In genomic region chr9:135906291-135907005, GRCh38 we compare ENCODE assay signal across 8 cellular contexts. TPM values are rescaled to one million over a fixed set of nuclear protein-coding genes. Genes with fewer than 3 reads are reported as not detected.
DNase-seq lines count a peak whose midpoint lies in the region; ATAC-seq, FAIRE-seq and TF ChIP-seq lines count a peak whose summit lies in the region.

No MANE protein-coding gene starts in this region.

- ATAC-seq in HG03095 (IDR thresholded peaks at IDR 0.05; ENCODE audit: unreplicated experiment): peak; percentile 16

- no TSS peak for BruUV-seq in endothelial cell of umbilical vein (replicated peaks; lab: Mats Ljungman, UMichigan)

- H3K4me1 Mint-ChIP-seq in nephron progenitor cell: peaks cover 52% of the 10 kb centered on the region

- peak overlapping the region; percentile 74 for H3K4me3 ChIP-seq in GM12864 (ENCODE audit: low read depth, low read length)
- peak overlapping the region; percentile 66 to 71 for H3K4me3 ChIP-seq in SK-N-SH (ENCODE audit: low read depth in 2 of 2, low read length in 1 of 2)
- H3K4me3 ChIP-seq in endothelial cell of umbilical vein (replicated peaks in 1 of 3; ENCODE audit: insufficient read depth in 1 of 3, low read depth in 1 of 3, low read length in 3 of 3): peak overlapping the region; percentile 42 to 84 (median 73)

- TF ChIP-seq RAD21 in SK-N-SH (IDR thresholded peaks at IDR 0.05; ENCODE audit: low read length): no peak

- H3K36me3 Mint-ChIP-seq in nephron progenitor cell (ENCODE audit: low read depth): peaks cover 78% of the 10 kb centered on the region

- H3K27me3 ChIP-seq in SK-N-SH (ENCODE audit: insufficient read depth): no peaks in the 10 kb centered on the region
- no peaks in the 10 kb centered on the region for H3K27me3 ChIP-seq in endothelial cell of umbilical vein (ENCODE audit: control insufficient read depth in 2 of 2, insufficient read depth in 2 of 2, low read length in 2 of 2)

- CTCF ChIA-PET in SK-N-SH (lab: Yijun Ruan, JAX): interaction anchor here (1.2 to 2.2 kb wide), 3 partner anchors 9 to 216 kb away, joined by 3 to 6 read pairs (median 5); no protein-coding TSS in a partner anchor
- CTCF ChIA-PET in endothelial cell of umbilical vein (lab: Charles Lee): interaction anchor here (1.7 kb wide), 1 partner anchor 42 kb away, joined by 8 read pairs; no protein-coding TSS in a partner anchor

- TF ChIP-seq CTCF in 22Rv1 (IDR thresholded peaks at IDR 0.05) (no peak), GM12864 (IDR thresholded peaks at IDR 0.05; ENCODE audit: low read depth, low read length, missing control alignments) (no peak), SK-N-SH (IDR thresholded peaks at IDR 0.05) (no peak), endothelial cell of umbilical vein (IDR thresholded peaks at IDR 0.05; ENCODE audit: extremely low read depth in 1 of 2, insufficient read depth in 1 of 2, low read depth in 1 of 2, low read length in 2 of 2) (no peak), nephron progenitor cell (IDR thresholded peaks at IDR 0.05) (no peak)

- POLR2A ChIA-PET in SK-N-SH (lab: Yijun Ruan, JAX) (no interaction called here), endothelial cell of umbilical vein (lab: Charles Lee) (no interaction called here)

- no peaks in the 10 kb centered on the region for H3K9me3 ChIP-seq in SK-N-SH
- H3K9me3 ChIP-seq in endothelial cell of umbilical vein (replicated peaks; ENCODE audit: control insufficient read depth, insufficient read depth, low read length): no peaks in the 10 kb centered on the region

- H3K9me1 ChIP-seq in endothelial cell of umbilical vein (replicated peaks; ENCODE audit: control insufficient read depth, extremely low read depth, insufficient read depth, low read length): no peaks in the 10 kb centered on the region

- DNase-seq in GM12864 (ENCODE audit: low read depth) (no peak), SK-N-SH (peak; percentile 67), endothelial cell of umbilical vein (ENCODE audit: low read depth, low spot score) (peak; percentile 65), nephron progenitor cell (no peak), KG1 (lab: John Stamatoyannopoulos, UW) (no peak), NCI-H524 treated with DMSO at 0.1 percent for 48 hours (lab: John Stamatoyannopoulos, UW) (no peak)

- intact Hi-C loops in endothelial cell of umbilical vein (cut with micrococcal nuclease): loop anchor here (1.0 to 2.0 kb wide), 3 partner anchors 54 to 212 kb away; partner anchors contain the start of genes TMEM250 and UBAC1

- WGBS in SK-N-SH (ENCODE audit: low lambda C conversion rate): 2% methylated on average over 16 of the region's 70 CpGs

- H3K9ac ChIP-seq in SK-N-SH (peak overlapping the region; percentile 42; the same call in 1 of the 2 replicates), endothelial cell of umbilical vein (replicated peaks; ENCODE audit: extremely low read depth, insufficient read depth, low read length) (peak overlapping the region; percentile 49)

- TF ChIP-seq POLR2A in endothelial cell of umbilical vein (IDR thresholded peaks at IDR 0.05; ENCODE audit: low read depth, low read length): no peak

- peaks cover 7% of the 10 kb centered on the region for H3F3A ChIP-seq in SK-N-SH (replicated peaks; ENCODE audit: insufficient read depth)

- H3K27me3 Mint-ChIP-seq in nephron progenitor cell (ENCODE audit: low read depth, poor library complexity): peaks cover 6% of the 10 kb centered on the region

- H4K20me1 ChIP-seq in SK-N-SH (ENCODE audit: insufficient read depth) (peaks cover 48% of the 10 kb centered on the region), endothelial cell of umbilical vein (replicated peaks; ENCODE audit: control insufficient read depth, extremely low read depth, insufficient read depth, low read length) (no peaks in the 10 kb centered on the region)

- H3K79me2 ChIP-seq in SK-N-SH (ENCODE audit: insufficient read depth) (peaks cover 90% of the 10 kb centered on the region), endothelial cell of umbilical vein (ENCODE audit: control insufficient read depth, insufficient read depth, low read length) (peaks cover 81% of the 10 kb centered on the region)

- dilution Hi-C loops in endothelial cell of umbilical vein (cut with MboI; ENCODE audit: extremely low pct_ligation_motif_present, low sequenced_read_pairs): no loop called here

- TF ChIP-seq EP300 in SK-N-SH (IDR thresholded peaks at IDR 0.05; ENCODE audit: borderline replicate concordance in 1 of 2, low read depth in 1 of 2, low read length in 1 of 2): no peak

- no peaks in the 10 kb centered on the region for H3K9me2 ChIP-seq in SK-N-SH

- H3K4me3 Mint-ChIP-seq in nephron progenitor cell: peak overlapping the region; percentile 90

- H3K4me1 ChIP-seq in SK-N-SH (ENCODE audit: control insufficient read depth in 1 of 2, insufficient read depth in 2 of 2, low read depth in 1 of 2, low read length in 1 of 2): peaks cover 20% of the 10 kb centered on the region in 2 experiments; a peak in 3 of 4 replicates
- peaks cover 36% of the 10 kb centered on the region for H3K4me1 ChIP-seq in endothelial cell of umbilical vein (ENCODE audit: control insufficient read depth, extremely low read depth, insufficient read depth, low read length)

- FAIRE-seq in endothelial cell of umbilical vein (lab: Jason Lieb, UNC): peak; percentile 59

- H3K4me2 ChIP-seq in SK-N-SH (peak overlapping the region; percentile 76), endothelial cell of umbilical vein (ENCODE audit: insufficient read depth, low read length) (peak overlapping the region; percentile 99)

- H3K36me3 ChIP-seq in SK-N-SH (replicated peaks in 1 of 2; ENCODE audit: control insufficient read depth in 1 of 2, insufficient read depth in 2 of 2, low read length in 1 of 2) (peaks cover 12 to 19% of the 10 kb centered on the region in 2 experiments), endothelial cell of umbilical vein (ENCODE audit: control insufficient read depth in 2 of 2, extremely low read depth in 1 of 2, insufficient read depth in 2 of 2, low read length in 2 of 2) (peaks cover 0 to 3% of the 10 kb centered on the region in 2 experiments)

- H3K27ac ChIP-seq in 22Rv1 (peak overlapping the region; percentile 77), SK-N-SH (ENCODE audit: low read depth in 2 of 2, low read length in 1 of 2) (peak overlapping the region; percentile 34 to 73; a peak in 3 of 4 replicates), endothelial cell of umbilical vein (ENCODE audit: insufficient read depth, low read depth, low read length) (peak overlapping the region; percentile 45)

- H3K27ac Mint-ChIP-seq in nephron progenitor cell: peak overlapping the region; percentile 81

- H2AFZ ChIP-seq in SK-N-SH (ENCODE audit: low read depth) (no peak overlapping the region), endothelial cell of umbilical vein (ENCODE audit: low read depth, low read length) (no peak overlapping the region)

- peaks cover 63% of the 10 kb centered on the region for H3K9me3 Mint-ChIP-seq in nephron progenitor cell

TF ChIP-seq in SK-N-SH, 30 proteins besides CTCF, POLR2A, EP300 and RAD21 (continues in another document):
- TF ChIP-seq TAF1 (IDR thresholded peaks at IDR 0.05; ENCODE audit: borderline replicate concordance, low read depth, low read length): no peak
- TF ChIP-seq EZH2phosphoT487 (IDR thresholded peaks at IDR 0.05; ENCODE audit: borderline replicate concordance, low read depth): no peak
- no peak for TF ChIP-seq GABPA (IDR thresholded peaks at IDR 0.05; ENCODE audit: low read depth)
- TF ChIP-seq SIN3A (IDR thresholded peaks at IDR 0.05; ENCODE audit: borderline replicate concordance, low read depth, low read length): 0 out of 2 replicates have a peak, but pooled peaks have one; percentile 20
- no peak for TF ChIP-seq FOXJ3 (CRISPR knock-in tag; IDR thresholded peaks at IDR 0.05)
- TF ChIP-seq FOXM1 (IDR thresholded peaks at IDR 0.05; ENCODE audit: low read depth): no peak
- TF ChIP-seq MEF2A (IDR thresholded peaks at IDR 0.05; ENCODE audit: borderline replicate concordance, low read depth): no peak

TF ChIP-seq in endothelial cell of umbilical vein, 7 proteins besides CTCF, POLR2A, EP300 and RAD21 (continues in another document):
- TF ChIP-seq FOS (IDR thresholded peaks at IDR 0.05; ENCODE audit: borderline replicate concordance, insufficient read depth, low read length) (no peak), JUN (IDR thresholded peaks at IDR 0.05; ENCODE audit: borderline replicate concordance, insufficient read depth, insufficient read length, low read depth) (no peak), MYC (IDR thresholded peaks at IDR 0.05; ENCODE audit: low read depth, low read length) (no peak), MAX (IDR thresholded peaks at IDR 0.05; ENCODE audit: insufficient read depth, insufficient read length) (no peak), GATA2 (IDR thresholded peaks at IDR 0.05; ENCODE audit: insufficient read depth, insufficient read length, low read depth, low read length) (no peak)

RNA-seq across cellular contexts. Expression of gene CAMSAP1, which starts 0.9 kb away (rescaled TPM):
- polyA plus RNA-seq in SK-N-SH (2012; rRNA removed) (6.2 and 8.9 TPM in 2 replicates), endothelial cell of umbilical vein (8.1 and 8.2 TPM in 2 replicates)
- 6.8 and 7.3 TPM in 2 replicates for polyA plus RNA-seq in SK-N-SH (2012; cell fraction: cytosol; rRNA removed)
- 9.8 and 10.4 TPM in 2 replicates for polyA plus RNA-seq in SK-N-SH (2012; cell fraction: nucleus; rRNA removed)
- 25.5 and 30.6 TPM in 2 replicates for total RNA-seq in endothelial cell of umbilical vein
- polyA plus RNA-seq in endothelial cell of umbilical vein (2011; cell fraction: cytosol; rRNA removed): 9.7 and 9.9 TPM in 2 replicates
- polyA plus RNA-seq in endothelial cell of umbilical vein (2011; cell fraction: nucleus; rRNA removed): 16.6 and 16.8 TPM in 2 replicates
- 16.2 and 17.5 TPM in 2 replicates for polyA plus RNA-seq in endothelial cell of umbilical vein (2012)
- 15.5 and 17.0 TPM in 2 replicates for polyA minus RNA-seq in endothelial cell of umbilical vein
- polyA minus RNA-seq in endothelial cell of umbilical vein (2011; cell fraction: cytosol; rRNA and poly(A)+ RNA removed): 72.9 TPM
- polyA minus RNA-seq in endothelial cell of umbilical vein (2011; cell fraction: nucleus; rRNA and poly(A)+ RNA removed): 13.3 and 15.1 TPM in 2 replicates

RNA-seq across cellular contexts. Expression of gene UBAC1, which starts 54.7 kb away (rescaled TPM):
- polyA plus RNA-seq in SK-N-SH (2012; rRNA removed): 67.7 and 69.3 TPM in 2 replicates
- polyA plus RNA-seq in SK-N-SH (2012; cell fraction: cytosol; rRNA removed): 54.5 and 61.1 TPM in 2 replicates
- 115 and 123 TPM in 2 replicates for polyA plus RNA-seq in SK-N-SH (2012; cell fraction: nucleus; rRNA removed)
- 36.5 and 39.5 TPM in 2 replicates for total RNA-seq in endothelial cell of umbilical vein
- 56.6 and 56.7 TPM in 2 replicates for polyA plus RNA-seq in endothelial cell of umbilical vein
- polyA plus RNA-seq in endothelial cell of umbilical vein (2011; cell fraction: cytosol; rRNA removed): 47.6 and 49.4 TPM in 2 replicates
- polyA plus RNA-seq in endothelial cell of umbilical vein (2011; cell fraction: nucleus; rRNA removed): 73.5 and 74.6 TPM in 2 replicates
- polyA plus RNA-seq in endothelial cell of umbilical vein (2012): 32.0 and 33.4 TPM in 2 replicates
- 33.8 and 40.7 TPM in 2 replicates for polyA minus RNA-seq in endothelial cell of umbilical vein
- 29.9 TPM for polyA minus RNA-seq in endothelial cell of umbilical vein (2011; cell fraction: cytosol; rRNA and poly(A)+ RNA removed)
- 9.7 and 10.6 TPM in 2 replicates for polyA minus RNA-seq in endothelial cell of umbilical vein (2011; cell fraction: nucleus; rRNA and poly(A)+ RNA removed)

Comparison
In these comparisons a context has a peak if more than half of its experiments do, and no peak if none do; other contexts are left out.
1. DNase-seq: peak in SK-N-SH (single experiment) and endothelial cell of umbilical vein (single experiment); none in GM12864 (single experiment), nephron progenitor cell (single experiment), KG1 (single experiment) and NCI-H524 treated with DMSO at 0.1 percent for 48 hours (single experiment).
2. Peak in every context shown above with its lines, with median percentiles within 50 percentile points of each other: H3K27ac ChIP-seq and H3K4me3 ChIP-seq.